In the genomic region with DNA sequence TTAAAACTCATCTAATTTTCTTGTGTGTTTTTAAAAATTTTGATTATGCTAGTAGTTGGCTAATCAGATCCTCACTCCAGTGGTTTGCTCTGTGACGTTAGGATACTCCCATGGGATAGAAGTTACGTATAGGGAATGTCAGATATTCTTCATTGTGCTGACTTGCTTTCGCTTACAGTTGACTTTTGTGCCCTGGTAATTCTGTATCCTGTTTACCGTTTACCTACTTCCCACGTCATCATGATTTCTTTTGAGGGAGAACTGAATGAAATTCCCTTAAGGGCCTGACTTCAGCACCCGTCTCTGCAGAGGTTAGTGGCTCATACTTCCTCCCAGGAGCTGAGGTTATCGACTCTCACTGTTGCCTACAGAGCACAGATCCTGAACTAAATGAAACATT, we compare ENCODE assay signal across 9 cellular contexts. TPM values are rescaled to one million over a fixed set of nuclear protein-coding genes. Genes with fewer than 3 reads are reported as not detected.
DNase-seq lines count a peak whose midpoint lies in the region; ATAC-seq and TF ChIP-seq lines count a peak whose summit lies in the region.
"Had no signal": no experiment of that assay in that cellular context is flagged by ENCODE, and none has a peak within 500 bp of the region (broad histone marks: within the 10 kb centered on the region; RNA-seq: fewer than 3 reads in every experiment).

No MANE protein-coding gene starts in this region.

- H3K27me3 ChIP-seq in CD4-positive, CD25-positive, alpha-beta regulatory T cell (ENCODE audit: control insufficient read depth, insufficient read depth, low read length): no peaks in the 10 kb centered on the region
- H3K27me3 ChIP-seq in endocrine pancreas (ENCODE audit: control insufficient read depth, insufficient read depth, low read length): no peaks in the 10 kb centered on the region

- no peak for DNase-seq in CD4-positive, CD25-positive, alpha-beta regulatory T cell
- DNase-seq in NB4 (ENCODE audit: low read depth): no peak
- DNase-seq in neural crest cell (ENCODE audit: low read depth, low spot score): no peak
- DNase-seq in KBM-7: no peak
- DNase-seq in stimulated activated CD4-positive, alpha-beta T cell treated with anti-CD3 and anti-CD28 coated beads, Interleukin-12 subunit alpha, Interleukin-12 subunit beta, amount 100 ng/mL, for 4 hours: no peak
- no peak for DNase-seq in NCI-H446 (lab: John Stamatoyannopoulos, UW)
- DNase-seq: T-helper 9 cell had no signal

- peak overlapping the region; percentile 94 for H3K4me3 ChIP-seq in CD4-positive, CD25-positive, alpha-beta regulatory T cell (ENCODE audit: low read depth, low read length)
- peak overlapping the region; percentile 5 for H3K4me3 ChIP-seq in NB4 (ENCODE audit: low read depth, low read length)
- H3K4me3 ChIP-seq in endocrine pancreas (ENCODE audit: control insufficient read depth, insufficient read depth, low read length): peak overlapping the region; percentile 98

- H3K9ac ChIP-seq in endocrine pancreas (ENCODE audit: control insufficient read depth, insufficient read depth, low read length): peak overlapping the region; percentile 24

- H3K27ac Mint-ChIP-seq in CD4-positive, CD25-positive, alpha-beta regulatory T cell: peak overlapping the region in 2 of 3 donors; percentile 54 to 86
- peak overlapping the region; percentile 47 for H3K27ac Mint-ChIP-seq in neural crest cell (ENCODE audit: unreplicated experiment)

- no peak for TF ChIP-seq POLR2A in NB4 (IDR thresholded peaks at IDR 0.05; ENCODE audit: extremely low read depth, insufficient read length)

- H3K27me3 Mint-ChIP-seq in CD4-positive, CD25-positive, alpha-beta regulatory T cell: peaks cover 11% of the 10 kb centered on the region
- no peaks in the 10 kb centered on the region for H3K27me3 Mint-ChIP-seq in neural crest cell (ENCODE audit: low read depth)

- peak overlapping the region; percentile 39 to 100 (median 99) for H3K4me3 Mint-ChIP-seq in CD4-positive, CD25-positive, alpha-beta regulatory T cell
- H3K4me3 Mint-ChIP-seq in neural crest cell: peak overlapping the region; percentile 98

- peaks cover 40% of the 10 kb centered on the region for H3K36me3 ChIP-seq in CD4-positive, CD25-positive, alpha-beta regulatory T cell (ENCODE audit: control insufficient read depth, insufficient read depth, low read length)
- H3K36me3 ChIP-seq in endocrine pancreas (ENCODE audit: control insufficient read depth, insufficient read depth, low read length): peaks cover 7% of the 10 kb centered on the region

- H3K4me1 ChIP-seq in CD4-positive, CD25-positive, alpha-beta regulatory T cell (ENCODE audit: control insufficient read depth, insufficient read depth, low read length, poor library complexity, severe bottlenecking): peaks cover 34% of the 10 kb centered on the region
- H3K4me1 ChIP-seq in endocrine pancreas (ENCODE audit: control insufficient read depth, insufficient read depth, low read length): peaks cover 30% of the 10 kb centered on the region

- no peak overlapping the region for H3K27ac ChIP-seq in CD4-positive, CD25-positive, alpha-beta regulatory T cell (ENCODE audit: insufficient read depth, low read length, poor library complexity, severe bottlenecking)

- in situ Hi-C loops in KBM-7 (cut with MboI; ENCODE audit: low pct_unique_long_range_greater_than_20kb, low sequenced_read_pairs): no loop called here

- TF ChIP-seq CTCF in NB4 (IDR thresholded peaks at IDR 0.05; ENCODE audit: low read depth, low read length) (no peak), neural crest cell (conservative IDR thresholded peaks at IDR 0.05) (no peak)

- H3K36me3 Mint-ChIP-seq in CD4-positive, CD25-positive, alpha-beta regulatory T cell: peaks cover 35% of the 10 kb centered on the region
- peaks cover 26% of the 10 kb centered on the region for H3K36me3 Mint-ChIP-seq in neural crest cell (ENCODE audit: low read depth)

- H3K9me3 ChIP-seq in CD4-positive, CD25-positive, alpha-beta regulatory T cell (ENCODE audit: control insufficient read depth in 2 of 2, low read length in 2 of 2): no peaks in the 10 kb centered on the region
- H3K9me3 ChIP-seq in endocrine pancreas (ENCODE audit: control insufficient read depth, low read length): no peaks in the 10 kb centered on the region

- H3K4me1 Mint-ChIP-seq in CD4-positive, CD25-positive, alpha-beta regulatory T cell: peaks cover 44 to 72% (median 56%) of the 10 kb centered on the region in 4 donors
- peaks cover 62% of the 10 kb centered on the region for H3K4me1 Mint-ChIP-seq in neural crest cell

- ATAC-seq in CD4-positive, CD25-positive, alpha-beta regulatory T cell (ENCODE audit: low read depth in 2 of 2): no peak
- ATAC-seq in HG03095 (IDR thresholded peaks at IDR 0.05; ENCODE audit: unreplicated experiment): no peak

- H3K9me3 Mint-ChIP-seq in CD4-positive, CD25-positive, alpha-beta regulatory T cell: no peaks in the 10 kb centered on the region
- no peaks in the 10 kb centered on the region for H3K9me3 Mint-ChIP-seq in neural crest cell

RNA-seq across cellular contexts. Expression of a gene that starts 2.6 kb away (rescaled TPM):
- 135 TPM for total RNA-seq in CD4-positive, CD25-positive, alpha-beta regulatory T cell
- polyA plus RNA-seq in CD4-positive, CD25-positive, alpha-beta regulatory T cell: 100 to 1,000 TPM; 169 to 220 (median 194) TPM
- 250 and 258 TPM in 2 replicates for total RNA-seq in neural crest cell

RNA-seq across cellular contexts. Expression of a gene that starts 57.5 kb away (rescaled TPM):
- total RNA-seq in CD4-positive, CD25-positive, alpha-beta regulatory T cell: 5.1 TPM
- 1 to 10 TPM; 2.5 to 5.9 (median 5.2) TPM for polyA plus RNA-seq in CD4-positive, CD25-positive, alpha-beta regulatory T cell
- total RNA-seq in neural crest cell: 14.1 and 15.6 TPM in 2 replicates

Comparison
In these comparisons a context has a peak if more than half of its experiments do, and no peak if none do; other contexts are left out.
1. H3K4me3 ChIP-seq: peak in every context shown above with its lines; median percentile 98 in endocrine pancreas; 94 in CD4-positive, CD25-positive, alpha-beta regulatory T cell; 5 in NB4.